ENCODE assay signal across 8 cellular contexts in the genomic region with DNA sequence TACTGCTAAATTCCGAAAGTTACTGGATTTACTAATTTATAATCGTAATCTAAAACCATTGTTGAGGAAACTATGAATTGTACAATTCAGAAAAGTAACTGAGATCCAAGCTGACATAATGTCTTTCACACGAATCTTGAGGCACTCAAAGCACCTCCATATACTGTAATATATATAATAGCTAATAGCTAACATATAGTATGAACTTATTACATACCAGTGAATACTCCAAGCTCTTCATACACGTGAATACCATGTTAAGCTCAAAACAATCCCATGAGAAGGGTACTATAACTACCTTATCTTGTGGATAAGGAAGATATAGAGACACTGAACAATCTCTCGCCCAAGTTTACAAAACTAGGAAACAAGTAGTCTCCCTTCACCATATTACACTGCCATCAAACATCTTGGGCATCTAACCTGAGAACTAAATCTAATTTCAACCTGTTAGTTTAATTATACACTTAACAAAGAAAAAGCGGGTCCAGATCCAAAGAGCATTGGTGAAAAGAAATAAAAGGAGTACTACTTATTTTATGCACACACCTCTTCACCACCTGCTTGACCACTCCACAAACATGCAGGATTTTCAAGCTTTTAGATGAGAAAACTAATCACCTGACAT. TPM values are rescaled to one million over a fixed set of nuclear protein-coding genes. Genes with fewer than 3 reads are reported as not detected.
DNase-seq lines count a peak whose midpoint lies in the region; ATAC-seq and TF ChIP-seq lines count a peak whose summit lies in the region.

No MANE protein-coding gene starts in this region.

- ATAC-seq in GM21825 (IDR thresholded peaks at IDR 0.05; ENCODE audit: unreplicated experiment): no peak

- no peaks in the 10 kb centered on the region for H3K27me3 ChIP-seq in mucosa of rectum (ENCODE audit: control insufficient read depth in 2 of 2, insufficient read depth in 2 of 2, low read length in 2 of 2)

- H3K4me1 ChIP-seq in mucosa of rectum (ENCODE audit: control insufficient read depth in 2 of 2, insufficient read depth in 2 of 2, low read length in 2 of 2): peaks cover 12 to 17% of the 10 kb centered on the region in 2 donors

- H3K9me3 ChIP-seq in mucosa of rectum (ENCODE audit: control insufficient read depth in 2 of 2, low read length in 2 of 2): no peaks in the 10 kb centered on the region

- peaks cover 15 to 25% (median 20%) of the 10 kb centered on the region in 3 donors for H3K4me1 Mint-ChIP-seq in IgD-negative memory B cell
- peaks cover 65% of the 10 kb centered on the region for H3K4me1 Mint-ChIP-seq in brain

- H3K27ac ChIP-seq in mucosa of rectum (ENCODE audit: low read depth in 2 of 2, low read length in 2 of 2): peak overlapping the region; percentile 95 to 96

- H3K27ac Mint-ChIP-seq in IgD-negative memory B cell: peak overlapping the region; percentile 91 to 100 (median 97)
- H3K27ac Mint-ChIP-seq in brain: peak overlapping the region; percentile 86 to 100 (median 100)

- peaks cover 5% of the 10 kb centered on the region for H3K36me3 Mint-ChIP-seq in IgD-negative memory B cell
- H3K36me3 Mint-ChIP-seq in brain: peaks cover 35% of the 10 kb centered on the region

- H3K27me3 Mint-ChIP-seq in IgD-negative memory B cell (no peaks in the 10 kb centered on the region), brain (peaks cover 12% of the 10 kb centered on the region)

- H3K4me3 ChIP-seq in AG09309 (ENCODE audit: control insufficient read depth, low read depth, low read length) (peak overlapping the region; percentile 81), mucosa of rectum (ENCODE audit: low read length in 2 of 2) (peak overlapping the region; percentile 88 to 91)

- TF ChIP-seq CTCF in AG09309 (IDR thresholded peaks at IDR 0.05; ENCODE audit: control insufficient read depth, insufficient read depth, low read depth, low read length, missing control alignments): no peak
- TF ChIP-seq CTCF in brain (conservative IDR thresholded peaks at IDR 0.05): no peak

- H3K9ac ChIP-seq in mucosa of rectum (ENCODE audit: low read depth in 1 of 2, low read length in 2 of 2): peak overlapping the region; percentile 87

- H3K9me3 Mint-ChIP-seq in IgD-negative memory B cell (peaks cover 0 to 1% (median 0%) of the 10 kb centered on the region in 3 donors), brain (peaks cover 0 to 4% (median 0%) of the 10 kb centered on the region in 5 experiments)

- DNase-seq in AG09309 (ENCODE audit: low read depth): no peak
- no peak for DNase-seq in DMS153 treated with DMSO at 0.1 percent for 48 hours (lab: John Stamatoyannopoulos, UW; ENCODE audit: unreplicated experiment)
- no peak for DNase-seq in NCI-H1105 treated with DMSO at 0.1 percent for 48 hours (lab: John Stamatoyannopoulos, UW)
- DNase-seq in activated CD4-positive, alpha-beta T cell treated with anti-CD3 and anti-CD28 coated beads, Interleukin-2, amount 50 U/mL, for 4 hours: no peak

- peaks cover 11 to 13% of the 10 kb centered on the region in 2 donors for H3K36me3 ChIP-seq in mucosa of rectum (ENCODE audit: control insufficient read depth in 2 of 2, insufficient read depth in 2 of 2, low read length in 2 of 2)

- H3K4me3 Mint-ChIP-seq in IgD-negative memory B cell (peak overlapping the region; percentile 90 to 98 (median 97)), brain (peak overlapping the region; percentile 90 to 97 (median 93))

RNA-seq across cellular contexts. Expression of a gene that starts 1.0 kb away (rescaled TPM):
- polyA plus RNA-seq in IgD-negative memory B cell (39.4 TPM), brain (ENCODE audit: insufficient read depth, low read depth, low replicate concordance) (36.3 TPM)

RNA-seq across cellular contexts. Expression of a gene that starts 1.5 kb away (rescaled TPM):
- polyA plus RNA-seq in IgD-negative memory B cell (not detected), brain (ENCODE audit: insufficient read depth, low read depth, low replicate concordance) (7.5 TPM)

RNA-seq across cellular contexts. Expression of a gene that starts 21.5 kb away (rescaled TPM):
- polyA plus RNA-seq in IgD-negative memory B cell (100.0 TPM), brain (ENCODE audit: insufficient read depth, low read depth, low replicate concordance) (64.2 TPM)

RNA-seq across cellular contexts. Expression of a gene that starts 46.5 kb away (rescaled TPM):
- polyA plus RNA-seq in IgD-negative memory B cell: 234 TPM
- polyA plus RNA-seq in brain (ENCODE audit: insufficient read depth, low read depth, low replicate concordance): 25.7 TPM
